In genomic region chr5:139390639-139391569, GRCh38 we compare ENCODE assay signal across 10 cellular contexts. TPM values are rescaled to one million over a fixed set of nuclear protein-coding genes. Genes with fewer than 3 reads are reported as not detected.
DNase-seq lines count a peak whose midpoint lies in the region; ATAC-seq and TF ChIP-seq lines count a peak whose summit lies in the region.
"Had no signal": no experiment of that assay in that cellular context is flagged by ENCODE, and none has a peak within 500 bp of the region (broad histone marks: within the 10 kb centered on the region; RNA-seq: fewer than 3 reads in every experiment).

No MANE protein-coding gene starts in this region.

- peak overlapping the region; percentile 91 for H3K27ac Mint-ChIP-seq in memory B cell

- H3K36me3 ChIP-seq in MG63: no peaks in the 10 kb centered on the region

- H3K4me3 ChIP-seq in GM12864 (ENCODE audit: low read depth, low read length): peak overlapping the region; percentile 88
- H3K4me3 ChIP-seq in MG63: no peak overlapping the region

- no peaks in the 10 kb centered on the region for H3K9me3 ChIP-seq in MG63

- H3K4me3 Mint-ChIP-seq in memory B cell: peak overlapping the region; percentile 92

- no peaks in the 10 kb centered on the region for H3K27me3 Mint-ChIP-seq in memory B cell

- H3K4me1 Mint-ChIP-seq in memory B cell: peaks cover 43% of the 10 kb centered on the region

- peaks cover 1% of the 10 kb centered on the region for H3K36me3 Mint-ChIP-seq in memory B cell

- H3K27me3 ChIP-seq in MG63: no peaks in the 10 kb centered on the region

- H3K9me3 Mint-ChIP-seq in memory B cell: no peaks in the 10 kb centered on the region

- H3K27ac ChIP-seq in 22Rv1 (peak overlapping the region; percentile 96; the same call in 1 of the 2 replicates), VCaP (peak overlapping the region; percentile 61; the same call in 1 of the 2 replicates)

- ATAC-seq in memory B cell (ENCODE audit: low read depth): no peak
- ATAC-seq in HG02870 (IDR thresholded peaks at IDR 0.05; ENCODE audit: unreplicated experiment): no peak

- TF ChIP-seq CTCF in 22Rv1 (IDR thresholded peaks at IDR 0.05) (no peak), GM12864 (IDR thresholded peaks at IDR 0.05; ENCODE audit: low read depth, low read length, missing control alignments) (no peak), VCaP (conservative IDR thresholded peaks at IDR 0.05) (no peak), GM20000 (IDR thresholded peaks at IDR 0.05; ENCODE audit: extremely low read depth, missing control alignments) (no peak)

- DNase-seq in GM12864 (ENCODE audit: low read depth) (no peak), memory B cell (ENCODE audit: low spot score in 2 of 2) (no peak), MG63 (no peak), SK-N-DZ (ENCODE audit: low spot score) (no peak), GM20000 (ENCODE audit: low spot score) (no peak)
- DNase-seq: SHP77, substantia nigra had no signal

RNA-seq across cellular contexts. Expression of gene MZB1, which starts 1.2 kb away (rescaled TPM):
- not detected in 2 replicates for total RNA-seq in MG63 (2014; rRNA removed; shearing (Covaris generic); ENCODE audit: low replicate concordance)
- not detected in 2 replicates for polyA plus RNA-seq in SK-N-DZ (2014; cell fraction: cytosol; rRNA removed)
- not detected in 2 replicates for polyA plus RNA-seq in SK-N-DZ (2014; cell fraction: nucleus; rRNA removed)

RNA-seq across cellular contexts. Expression of gene PROB1, which starts 4.0 kb away (rescaled TPM):
- 0.13 TPM in 1 of 2 replicates, not detected in the other for total RNA-seq in MG63 (2014; rRNA removed; shearing (Covaris generic); ENCODE audit: low replicate concordance)
- 0.38 and 1.1 TPM in 2 replicates for polyA plus RNA-seq in SK-N-DZ (2014; cell fraction: cytosol; rRNA removed)
- polyA plus RNA-seq in SK-N-DZ (2014; cell fraction: nucleus; rRNA removed): 0.34 and 0.66 TPM in 2 replicates

RNA-seq across cellular contexts. Expression of gene SLC23A1, which starts 7.8 kb away (rescaled TPM):
- total RNA-seq in MG63 (2014; rRNA removed; shearing (Covaris generic); ENCODE audit: low replicate concordance): not detected in 2 replicates
- polyA plus RNA-seq in SK-N-DZ (2014; cell fraction: cytosol; rRNA removed): 0.05 TPM in 1 of 2 replicates, not detected in the other
- polyA plus RNA-seq in SK-N-DZ (2014; cell fraction: nucleus; rRNA removed): not detected in 2 replicates

RNA-seq across cellular contexts. Expression of gene SPATA24, which starts 13.0 kb away (rescaled TPM):
- total RNA-seq in MG63 (2014; rRNA removed; shearing (Covaris generic); ENCODE audit: low replicate concordance): 1.2 and 9.7 TPM in 2 replicates
- polyA plus RNA-seq in SK-N-DZ (2014; cell fraction: cytosol; rRNA removed): 8.8 and 15.8 TPM in 2 replicates
- 7.7 and 8.0 TPM in 2 replicates for polyA plus RNA-seq in SK-N-DZ (2014; cell fraction: nucleus; rRNA removed)

RNA-seq across cellular contexts. Expression of gene DNAJC18, which starts 48.4 kb away (rescaled TPM):
- total RNA-seq in MG63 (2014; rRNA removed; shearing (Covaris generic); ENCODE audit: low replicate concordance): not detected in 2 replicates
- polyA plus RNA-seq in SK-N-DZ (2014; cell fraction: cytosol; rRNA removed): 9.9 and 16.9 TPM in 2 replicates
- polyA plus RNA-seq in SK-N-DZ (2014; cell fraction: nucleus; rRNA removed): 5.5 and 22.8 TPM in 2 replicates
